Comparison of ENCODE assay signal across 27 cellular contexts in the genomic region with DNA sequence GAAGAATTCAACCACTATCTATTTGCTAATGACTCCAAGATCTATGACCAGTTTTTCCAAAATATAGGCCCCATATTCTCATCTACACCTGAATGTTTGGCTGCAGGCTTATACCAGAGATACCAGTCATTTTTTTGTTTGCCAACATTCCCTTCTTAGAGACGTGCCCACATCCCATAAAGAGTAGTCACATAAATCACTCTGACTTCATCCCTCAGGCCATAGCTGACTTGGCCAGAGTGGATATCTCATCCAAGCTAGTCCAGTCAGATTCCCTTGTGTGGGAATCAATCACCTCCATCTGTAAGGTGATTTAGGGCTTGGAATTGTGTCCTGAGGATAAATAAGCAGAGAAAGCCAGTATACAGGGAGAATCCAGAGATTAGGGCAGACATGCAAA.
"Had no signal": no experiment of that assay in that cellular context is flagged by ENCODE, and none has a peak within 500 bp of the region (broad histone marks: within the 10 kb centered on the region; RNA-seq: fewer than 3 reads in every experiment).

No MANE protein-coding gene starts in this region.

- H3K4me1 ChIP-seq: lower lobe of right lung, right lobe of liver, testis, transverse colon had no signal

- H3K9me3 ChIP-seq: lower lobe of right lung, mucosa of descending colon, ovary, right lobe of liver, testis, transverse colon had no signal

- H3K4me3 ChIP-seq: lower lobe of right lung, mucosa of descending colon, ovary, right lobe of liver, skin epidermis, testis, transverse colon had no signal

- H3K4me1 Mint-ChIP-seq: activated CD4-positive, alpha-beta T cell treated with anti-CD3 and anti-CD28 coated beads, Interleukin-2, amount 10 ng/mL, durations not matched to agents 24 days and 14 days; activated naive CD4-positive, alpha-beta T cell treated with anti-CD3 and anti-CD28 coated beads, Interleukin-2, amount 50 U/mL, for 24 hours; activated naive CD8-positive, alpha-beta T cell treated with anti-CD3 and anti-CD28 coated beads, Interleukin-2, amount 50 U/mL, for 24 hours; nephron progenitor cell had no signal

- H3K27me3 ChIP-seq: ovary, right lobe of liver, testis, transverse colon had no signal

- H3K4me3 Mint-ChIP-seq: activated CD4-positive, alpha-beta T cell treated with anti-CD3 and anti-CD28 coated beads, Interleukin-2, amount 10 ng/mL, durations not matched to agents 24 days and 14 days; activated CD8-positive, alpha-beta T cell treated with anti-CD3 and anti-CD28 coated beads for 36 hours; activated naive CD4-positive, alpha-beta T cell treated with anti-CD3 and anti-CD28 coated beads, Interleukin-2, amount 50 U/mL, for 24 hours; activated naive CD8-positive, alpha-beta T cell treated with anti-CD3 and anti-CD28 coated beads, Interleukin-2, amount 50 U/mL, for 24 hours; nephron progenitor cell had no signal

- H3K27ac ChIP-seq: lower lobe of right lung, ovary, right lobe of liver, skin epidermis, testis, transverse colon had no signal

- ATAC-seq: activated CD8-positive, alpha-beta T cell treated with anti-CD3 and anti-CD28 coated beads for 36 hours; activated naive CD8-positive, alpha-beta T cell treated with anti-CD3 and anti-CD28 coated beads, Interleukin-2, amount 50 U/mL, for 24 hours; left lobe of liver; lower lobe of right lung; mucosa of descending colon; right lobe of liver; stimulated activated naive CD8-positive, alpha-beta T cell treated with anti-CD3 and anti-CD28 coated beads, Interleukin-15, Interleukin-2, amounts not matched to agents 100 U/mL and 50 U/mL, for 24 hours had no signal

- H3K27ac Mint-ChIP-seq: activated CD4-positive, alpha-beta T cell treated with anti-CD3 and anti-CD28 coated beads, Interleukin-2, amount 10 ng/mL, durations not matched to agents 24 days and 14 days; activated CD8-positive, alpha-beta T cell treated with anti-CD3 and anti-CD28 coated beads for 36 hours; activated naive CD4-positive, alpha-beta T cell treated with anti-CD3 and anti-CD28 coated beads, Interleukin-2, amount 50 U/mL, for 24 hours; activated naive CD8-positive, alpha-beta T cell treated with anti-CD3 and anti-CD28 coated beads, Interleukin-2, amount 50 U/mL, for 24 hours; activated T-helper 2 cell treated with anti-CD3 and anti-CD28 coated beads, Interferon-gamma antibody, Interleukin-2, Interleukin-4, amounts not matched to agents 10 μg/mL and 5 μg/mL and 100 μg/mL, durations not matched to agents 14 hours and 24 hours and 36 hours; nephron progenitor cell; progenitor cell of endocrine pancreas had no signal

- H3K36me3 ChIP-seq: lower lobe of right lung, ovary, right lobe of liver, transverse colon had no signal

- H3K9me3 Mint-ChIP-seq: activated CD4-positive, alpha-beta T cell treated with anti-CD3 and anti-CD28 coated beads, Interleukin-2, amount 10 ng/mL, durations not matched to agents 24 days and 14 days; activated CD8-positive, alpha-beta T cell treated with anti-CD3 and anti-CD28 coated beads for 36 hours; activated naive CD4-positive, alpha-beta T cell treated with anti-CD3 and anti-CD28 coated beads, Interleukin-2, amount 50 U/mL, for 24 hours; activated naive CD8-positive, alpha-beta T cell treated with anti-CD3 and anti-CD28 coated beads, Interleukin-2, amount 50 U/mL, for 24 hours; activated T-helper 2 cell treated with anti-CD3 and anti-CD28 coated beads, Interferon-gamma antibody, Interleukin-2, Interleukin-4, amounts not matched to agents 10 μg/mL and 5 μg/mL and 100 μg/mL, durations not matched to agents 14 hours and 24 hours and 36 hours had no signal

- DNase-seq: activated CD4-positive, CD25-positive, alpha-beta regulatory T cell treated with anti-CD3 and anti-CD28 coated beads, Interleukin-2, amount 50 U/mL, for 72 hours; activated CD8-positive, alpha-beta T cell treated with anti-CD3 and anti-CD28 coated beads for 36 hours; activated naive CD8-positive, alpha-beta T cell treated with anti-CD3 and anti-CD28 coated beads, Interleukin-2, amount 50 U/mL, for 24 hours; activated T-cell treated with anti-CD3 and anti-CD28 coated beads, Interleukin-2, amount 50 U/mL, for 48 hours; amygdala; dermis blood vessel endothelial cell; effector CD4-positive, alpha-beta T cell; head of caudate nucleus; hippocampal formation; lower lobe of right lung; mesendoderm; mucosa of descending colon; nephron progenitor cell; ovary; right lobe of liver; stimulated activated CD4-positive, alpha-beta T cell treated with anti-CD3 and anti-CD28 coated beads, Interleukin-12 subunit alpha, Interleukin-12 subunit beta, amount 100 ng/mL, for 4 hours; stimulated activated CD4-positive, alpha-beta T cell treated with anti-CD3 and anti-CD28 coated beads, Interleukin-4, amount 100 ng/mL, for 1 hour; stimulated activated naive CD8-positive, alpha-beta T cell treated with anti-CD3 and anti-CD28 coated beads, Interleukin-15, Interleukin-2, amounts not matched to agents 100 U/mL and 50 U/mL, for 24 hours; T-helper 2 cell; testis; transverse colon had no signal

- H3K36me3 Mint-ChIP-seq: activated naive CD4-positive, alpha-beta T cell treated with anti-CD3 and anti-CD28 coated beads, Interleukin-2, amount 50 U/mL, for 24 hours had no signal

- H3K27me3 Mint-ChIP-seq: activated CD4-positive, alpha-beta T cell treated with anti-CD3 and anti-CD28 coated beads, Interleukin-2, amount 10 ng/mL, durations not matched to agents 24 days and 14 days; activated CD8-positive, alpha-beta T cell treated with anti-CD3 and anti-CD28 coated beads for 36 hours; activated naive CD4-positive, alpha-beta T cell treated with anti-CD3 and anti-CD28 coated beads, Interleukin-2, amount 50 U/mL, for 24 hours; progenitor cell of endocrine pancreas had no signal
